In genomic region chr4:20219526-20219925, GRCh38 we compare ENCODE assay signal across 22 cellular contexts. TPM values are rescaled to one million over a fixed set of nuclear protein-coding genes. Genes with fewer than 3 reads are reported as not detected.
DNase-seq lines count a peak whose midpoint lies in the region; ATAC-seq and TF ChIP-seq lines count a peak whose summit lies in the region.
"Had no signal": no experiment of that assay in that cellular context is flagged by ENCODE, and none has a peak within 500 bp of the region (broad histone marks: within the 10 kb centered on the region; RNA-seq: fewer than 3 reads in every experiment).

No MANE protein-coding gene starts in this region.

- H3F3A ChIP-seq in GM23248 (ENCODE audit: insufficient read depth) = 0 out of 2 replicates have a peak, but pooled peaks cover 4% of the 10 kb centered on the region

- H2AFZ ChIP-seq in GM23248 = no peak overlapping the region

- H3K27ac ChIP-seq in GM23248 (no peak overlapping the region), RWPE2 (ENCODE audit: poor library complexity, severe bottlenecking) (no peak overlapping the region), testis (no peak overlapping the region), transverse colon (no peak overlapping the region)

- H3K4me1 ChIP-seq in GM23248 (ENCODE audit: insufficient read depth) (peaks cover 12% of the 10 kb centered on the region; the same call in 1 of the 2 replicates), RWPE2 (ENCODE audit: insufficient read depth, poor library complexity, severe bottlenecking) (peaks cover 8% of the 10 kb centered on the region), testis (no peaks in the 10 kb centered on the region), transverse colon (no peaks in the 10 kb centered on the region)
- H3K4me1 ChIP-seq: BE2C, HAP-1 had no signal

- H3K27me3 ChIP-seq in GM23248 (replicated peaks; ENCODE audit: insufficient read depth) = no peaks in the 10 kb centered on the region
- no peaks in the 10 kb centered on the region for H3K27me3 ChIP-seq in RWPE2 (ENCODE audit: insufficient read depth, poor library complexity, severe bottlenecking)
- no peaks in the 10 kb centered on the region for H3K27me3 ChIP-seq in testis
- no peaks in the 10 kb centered on the region for H3K27me3 ChIP-seq in transverse colon
- H3K27me3 ChIP-seq: BE2C had no signal

- no peaks in the 10 kb centered on the region for H3K9me2 ChIP-seq in GM23248 (ENCODE audit: insufficient read depth)

- H3K36me3 ChIP-seq in GM23248 (ENCODE audit: low read depth) (no peaks in the 10 kb centered on the region), RWPE2 (ENCODE audit: low read depth) (no peaks in the 10 kb centered on the region), testis (ENCODE audit: low read depth, missing control alignments) (no peaks in the 10 kb centered on the region), transverse colon (no peaks in the 10 kb centered on the region)
- H3K36me3 ChIP-seq: BE2C, HAP-1 had no signal

- no peak overlapping the region for H3K4me2 ChIP-seq in GM23248 (ENCODE audit: unreplicated experiment)

- TF ChIP-seq POLR2A in testis (IDR thresholded peaks at IDR 0.05) (no peak), transverse colon (IDR thresholded peaks at IDR 0.05) (no peak)

- ATAC-seq in RWPE2 (ENCODE audit: low read depth) (peak; percentile 53; the same call in 1 of the 3 replicates), HG03342 (IDR thresholded peaks at IDR 0.05; ENCODE audit: unreplicated experiment) (no peak), GM21360 (IDR thresholded peaks at IDR 0.05; ENCODE audit: unreplicated experiment) (no peak)
- ATAC-seq: HepG2 had no signal

- in situ Hi-C loops in GM23248 (cut with MboI) = no loop called here
- in situ Hi-C loops in transverse colon (cut with MboI; ENCODE audit: low pct_ligation_motif_present in 1 of 4, low pct_unique_long_range_greater_than_20kb in 1 of 4, low sequenced_read_pairs in 3 of 4) = no loop called here

- no peaks in the 10 kb centered on the region for H4K20me1 ChIP-seq in GM23248 (ENCODE audit: insufficient read depth)

- H3K9ac ChIP-seq in GM23248 = no peak overlapping the region

- intact Hi-C loops in testis (cut with DNase I; ENCODE audit: low total_unique reads) (no loop called here), transverse colon (cut with DNase I; ENCODE audit: low total_unique reads) (no loop called here)

- TF ChIP-seq CTCF in RWPE2 (IDR thresholded peaks at IDR 0.05; ENCODE audit: poor library complexity, severe bottlenecking) = no peak
- no peak for TF ChIP-seq CTCF in testis (IDR thresholded peaks at IDR 0.05)
- no peak for TF ChIP-seq CTCF in transverse colon (IDR thresholded peaks at IDR 0.05)

- H3K4me3 ChIP-seq in GM23248 (no peak overlapping the region), RWPE2 (ENCODE audit: severe bottlenecking) (no peak overlapping the region), testis (no peak overlapping the region), transverse colon (no peak overlapping the region)
- H3K4me3 ChIP-seq: HAP-1 had no signal

- no peak for TF ChIP-seq EP300 in transverse colon (IDR thresholded peaks at IDR 0.05; ENCODE audit: low read depth)

- H3K9me3 ChIP-seq in GM23248 (ENCODE audit: low read depth) = no peaks in the 10 kb centered on the region
- H3K9me3 ChIP-seq in RWPE2 (ENCODE audit: severe bottlenecking) = no peaks in the 10 kb centered on the region
- H3K9me3 ChIP-seq in testis = no peaks in the 10 kb centered on the region
- peaks cover 5 to 8% of the 10 kb centered on the region in 2 donors for H3K9me3 ChIP-seq in transverse colon
- H3K9me3 ChIP-seq: BE2C, HAP-1 had no signal

- DNase-seq in GM23248 (peak; percentile 9), RWPE2 (ENCODE audit: low spot score) (no peak), fibroblast of gingiva (ENCODE audit: low read depth) (peak; percentile 23), iris pigment epithelial cell (ENCODE audit: low read depth) (peak; percentile 10), testis (no peak), transverse colon (no peak)
- DNase-seq: ACHN; BE2C; C1 segment of cervical spinal cord; CD4-positive, CD25-positive, alpha-beta regulatory T cell; CD8-positive, alpha-beta memory T cell; COR-L47; DMS 273 treated with DMSO at 0.1 percent for 48 hours; DMS53; DND-41; GF-D8; KBM-7 had no signal

- H3K79me2 ChIP-seq in GM23248 (ENCODE audit: insufficient read depth) = no peaks in the 10 kb centered on the region

RNA-seq across cellular contexts. Expression of gene SLIT2, which starts 32.2 kb away (rescaled TPM):
- 23.0 and 24.9 TPM in 2 replicates for total RNA-seq in GM23248 (2014; rRNA removed; shearing (Covaris generic))
- polyA plus RNA-seq in GM23248 (2016; fragmentation: Nextera tagmentation; extraction: Ambion mirVana) = 43.9 and 50.8 TPM in 2 replicates
- 10 to 100 TPM in 1 of 2 donors, 1 to 10 TPM in 1; 5.5 to 11.4 TPM for total RNA-seq in testis
- 8.7 TPM for polyA plus RNA-seq in testis (ENCODE audit: insufficient read depth, low read depth, low replicate concordance)
- 1 to 10 TPM; 2.2 to 6.7 (median 5.6) TPM for total RNA-seq in transverse colon
- total RNA-seq: CD4-positive, CD25-positive, alpha-beta regulatory T cell; CD8-positive, alpha-beta memory T cell; HepG2 had no signal
- polyA plus RNA-seq: CD4-positive, CD25-positive, alpha-beta regulatory T cell; CD8-positive, alpha-beta memory T cell; IgD-negative memory B cell had no signal

Comparison
In these comparisons a context has a peak if more than half of its experiments do, and no peak if none do; other contexts are left out.
1. DNase-seq: peak in GM23248 (single experiment), fibroblast of gingiva (single experiment) and iris pigment epithelial cell (single experiment); none in RWPE2 (single experiment), testis (single experiment) and transverse colon (single experiment).